In the genomic region with DNA sequence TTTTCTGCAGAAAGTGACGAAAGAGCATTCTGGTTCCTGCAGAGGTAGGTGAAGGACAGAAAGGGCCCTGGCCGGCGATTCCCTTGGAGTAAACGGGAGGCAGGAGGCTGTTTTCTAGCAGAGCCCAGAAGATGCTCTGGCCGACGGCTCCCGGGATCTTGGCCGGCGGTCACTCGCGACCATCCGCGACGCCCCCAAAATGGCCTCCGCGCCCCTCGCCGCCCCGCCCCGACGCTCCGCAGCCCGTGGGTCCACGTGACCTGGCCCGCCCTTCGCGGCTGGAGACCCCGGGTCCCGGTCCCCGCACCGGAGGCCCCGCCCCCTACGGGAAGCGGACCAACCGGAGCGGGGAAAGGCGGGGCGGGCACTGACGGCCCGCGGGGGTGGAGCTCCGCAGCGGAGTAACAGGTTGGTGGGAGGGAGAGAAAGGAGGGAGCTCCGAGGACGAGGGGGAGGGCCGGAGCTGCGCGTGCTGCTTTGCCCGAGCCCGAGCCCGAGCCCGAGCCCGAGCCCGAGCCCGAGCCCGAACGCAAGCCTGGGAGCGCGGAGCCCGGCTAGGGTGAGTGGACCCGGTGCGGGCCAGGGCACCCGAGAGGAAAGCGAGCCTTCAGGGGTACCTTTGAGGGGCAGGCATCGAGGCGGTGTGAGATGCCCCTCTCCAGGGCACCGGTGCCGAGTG, we compare ENCODE assay signal across 1 cellular context.
TF ChIP-seq lines count a peak whose summit lies in the region.

A gene with protein sequence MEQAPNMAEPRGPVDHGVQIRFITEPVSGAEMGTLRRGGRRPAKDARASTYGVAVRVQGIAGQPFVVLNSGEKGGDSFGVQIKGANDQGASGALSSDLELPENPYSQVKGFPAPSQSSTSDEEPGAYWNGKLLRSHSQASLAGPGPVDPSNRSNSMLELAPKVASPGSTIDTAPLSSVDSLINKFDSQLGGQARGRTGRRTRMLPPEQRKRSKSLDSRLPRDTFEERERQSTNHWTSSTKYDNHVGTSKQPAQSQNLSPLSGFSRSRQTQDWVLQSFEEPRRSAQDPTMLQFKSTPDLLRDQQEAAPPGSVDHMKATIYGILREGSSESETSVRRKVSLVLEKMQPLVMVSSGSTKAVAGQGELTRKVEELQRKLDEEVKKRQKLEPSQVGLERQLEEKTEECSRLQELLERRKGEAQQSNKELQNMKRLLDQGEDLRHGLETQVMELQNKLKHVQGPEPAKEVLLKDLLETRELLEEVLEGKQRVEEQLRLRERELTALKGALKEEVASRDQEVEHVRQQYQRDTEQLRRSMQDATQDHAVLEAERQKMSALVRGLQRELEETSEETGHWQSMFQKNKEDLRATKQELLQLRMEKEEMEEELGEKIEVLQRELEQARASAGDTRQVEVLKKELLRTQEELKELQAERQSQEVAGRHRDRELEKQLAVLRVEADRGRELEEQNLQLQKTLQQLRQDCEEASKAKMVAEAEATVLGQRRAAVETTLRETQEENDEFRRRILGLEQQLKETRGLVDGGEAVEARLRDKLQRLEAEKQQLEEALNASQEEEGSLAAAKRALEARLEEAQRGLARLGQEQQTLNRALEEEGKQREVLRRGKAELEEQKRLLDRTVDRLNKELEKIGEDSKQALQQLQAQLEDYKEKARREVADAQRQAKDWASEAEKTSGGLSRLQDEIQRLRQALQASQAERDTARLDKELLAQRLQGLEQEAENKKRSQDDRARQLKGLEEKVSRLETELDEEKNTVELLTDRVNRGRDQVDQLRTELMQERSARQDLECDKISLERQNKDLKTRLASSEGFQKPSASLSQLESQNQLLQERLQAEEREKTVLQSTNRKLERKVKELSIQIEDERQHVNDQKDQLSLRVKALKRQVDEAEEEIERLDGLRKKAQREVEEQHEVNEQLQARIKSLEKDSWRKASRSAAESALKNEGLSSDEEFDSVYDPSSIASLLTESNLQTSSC (plus strand): TSS at position 431 of the 679 bp plus-strand sequence. CDS start 7,133 bp downstream, outside the sequence.

TF ChIP-seq in GM12878, 131 proteins besides CTCF, POLR2A, EP300 and RAD21 (continued from another document):
- TF ChIP-seq, protein P1, sequence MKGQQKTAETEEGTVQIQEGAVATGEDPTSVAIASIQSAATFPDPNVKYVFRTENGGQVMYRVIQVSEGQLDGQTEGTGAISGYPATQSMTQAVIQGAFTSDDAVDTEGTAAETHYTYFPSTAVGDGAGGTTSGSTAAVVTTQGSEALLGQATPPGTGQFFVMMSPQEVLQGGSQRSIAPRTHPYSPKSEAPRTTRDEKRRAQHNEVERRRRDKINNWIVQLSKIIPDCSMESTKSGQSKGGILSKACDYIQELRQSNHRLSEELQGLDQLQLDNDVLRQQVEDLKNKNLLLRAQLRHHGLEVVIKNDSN (IDR thresholded peaks at IDR 0.05; ENCODE audit: borderline replicate concordance, extremely low read length, insufficient read depth, low read depth, low read length), result peak; percentile 68
- TF ChIP-seq SIX5 (IDR thresholded peaks at IDR 0.05; ENCODE audit: low read depth, low read length, severe bottlenecking), result no peak
- peak in 1 of 2 experiments; percentile 65; a peak in 2 of 4 replicates for TF ChIP-seq BHLHE40 (IDR thresholded peaks at IDR 0.05; ENCODE audit: borderline replicate concordance in 1 of 2, low read depth in 2 of 2, low read length in 1 of 2)
